ENCODE assay signal across 2 cellular contexts in the genomic region with DNA sequence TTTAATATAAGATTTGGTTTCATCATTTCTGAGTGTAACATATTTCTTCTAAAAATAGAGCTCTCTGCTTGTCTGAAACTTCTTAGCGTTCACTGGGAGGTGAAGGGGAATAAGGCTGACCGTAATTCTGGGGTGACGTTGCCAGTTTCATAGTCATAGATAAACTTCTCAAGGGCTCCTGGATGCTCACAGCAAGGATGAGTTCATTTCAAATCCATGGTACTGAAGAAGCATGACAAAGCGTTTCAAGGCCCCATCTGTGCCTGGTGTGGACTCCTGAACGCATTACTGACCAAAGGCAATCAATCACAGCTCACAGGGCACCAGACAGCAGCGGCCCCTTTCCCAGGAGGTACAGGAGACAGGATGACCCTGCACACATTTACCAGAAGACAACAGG.
TF ChIP-seq lines count a peak whose summit lies in the region.

No MANE protein-coding gene starts in this region.

TF ChIP-seq in GM23338, 12 proteins besides CTCF, POLR2A, EP300 and RAD21 (continues in another document):
- no peak for TF ChIP-seq EZH2phosphoT487 (IDR thresholded peaks at IDR 0.05; ENCODE audit: unreplicated experiment)
- TF ChIP-seq ZNF114 (CRISPR knock-in tag; IDR thresholded peaks at IDR 0.05), result no peak
- TF ChIP-seq CREB1 (CRISPR knock-in tag; IDR thresholded peaks at IDR 0.05; ENCODE audit: low read depth), result no peak
- TF ChIP-seq, protein P1, sequence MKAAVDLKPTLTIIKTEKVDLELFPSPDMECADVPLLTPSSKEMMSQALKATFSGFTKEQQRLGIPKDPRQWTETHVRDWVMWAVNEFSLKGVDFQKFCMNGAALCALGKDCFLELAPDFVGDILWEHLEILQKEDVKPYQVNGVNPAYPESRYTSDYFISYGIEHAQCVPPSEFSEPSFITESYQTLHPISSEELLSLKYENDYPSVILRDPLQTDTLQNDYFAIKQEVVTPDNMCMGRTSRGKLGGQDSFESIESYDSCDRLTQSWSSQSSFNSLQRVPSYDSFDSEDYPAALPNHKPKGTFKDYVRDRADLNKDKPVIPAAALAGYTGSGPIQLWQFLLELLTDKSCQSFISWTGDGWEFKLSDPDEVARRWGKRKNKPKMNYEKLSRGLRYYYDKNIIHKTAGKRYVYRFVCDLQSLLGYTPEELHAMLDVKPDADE (IDR thresholded peaks at IDR 0.05), result no peak
- no peak for TF ChIP-seq ZNF331 (CRISPR knock-in tag; IDR thresholded peaks at IDR 0.05; ENCODE audit: low read depth)
- no peak for TF ChIP-seq JUNB (IDR thresholded peaks at IDR 0.05; ENCODE audit: unreplicated experiment)
- no peak for TF ChIP-seq EZH2 (IDR thresholded peaks at IDR 0.05; ENCODE audit: low read depth, unreplicated experiment)
- no peak for TF ChIP-seq NANOG (IDR thresholded peaks at IDR 0.05; ENCODE audit: borderline replicate concordance)
- TF ChIP-seq STAT1 (IDR thresholded peaks at IDR 0.05; ENCODE audit: unreplicated experiment), result no peak
- TF ChIP-seq, protein P2, sequence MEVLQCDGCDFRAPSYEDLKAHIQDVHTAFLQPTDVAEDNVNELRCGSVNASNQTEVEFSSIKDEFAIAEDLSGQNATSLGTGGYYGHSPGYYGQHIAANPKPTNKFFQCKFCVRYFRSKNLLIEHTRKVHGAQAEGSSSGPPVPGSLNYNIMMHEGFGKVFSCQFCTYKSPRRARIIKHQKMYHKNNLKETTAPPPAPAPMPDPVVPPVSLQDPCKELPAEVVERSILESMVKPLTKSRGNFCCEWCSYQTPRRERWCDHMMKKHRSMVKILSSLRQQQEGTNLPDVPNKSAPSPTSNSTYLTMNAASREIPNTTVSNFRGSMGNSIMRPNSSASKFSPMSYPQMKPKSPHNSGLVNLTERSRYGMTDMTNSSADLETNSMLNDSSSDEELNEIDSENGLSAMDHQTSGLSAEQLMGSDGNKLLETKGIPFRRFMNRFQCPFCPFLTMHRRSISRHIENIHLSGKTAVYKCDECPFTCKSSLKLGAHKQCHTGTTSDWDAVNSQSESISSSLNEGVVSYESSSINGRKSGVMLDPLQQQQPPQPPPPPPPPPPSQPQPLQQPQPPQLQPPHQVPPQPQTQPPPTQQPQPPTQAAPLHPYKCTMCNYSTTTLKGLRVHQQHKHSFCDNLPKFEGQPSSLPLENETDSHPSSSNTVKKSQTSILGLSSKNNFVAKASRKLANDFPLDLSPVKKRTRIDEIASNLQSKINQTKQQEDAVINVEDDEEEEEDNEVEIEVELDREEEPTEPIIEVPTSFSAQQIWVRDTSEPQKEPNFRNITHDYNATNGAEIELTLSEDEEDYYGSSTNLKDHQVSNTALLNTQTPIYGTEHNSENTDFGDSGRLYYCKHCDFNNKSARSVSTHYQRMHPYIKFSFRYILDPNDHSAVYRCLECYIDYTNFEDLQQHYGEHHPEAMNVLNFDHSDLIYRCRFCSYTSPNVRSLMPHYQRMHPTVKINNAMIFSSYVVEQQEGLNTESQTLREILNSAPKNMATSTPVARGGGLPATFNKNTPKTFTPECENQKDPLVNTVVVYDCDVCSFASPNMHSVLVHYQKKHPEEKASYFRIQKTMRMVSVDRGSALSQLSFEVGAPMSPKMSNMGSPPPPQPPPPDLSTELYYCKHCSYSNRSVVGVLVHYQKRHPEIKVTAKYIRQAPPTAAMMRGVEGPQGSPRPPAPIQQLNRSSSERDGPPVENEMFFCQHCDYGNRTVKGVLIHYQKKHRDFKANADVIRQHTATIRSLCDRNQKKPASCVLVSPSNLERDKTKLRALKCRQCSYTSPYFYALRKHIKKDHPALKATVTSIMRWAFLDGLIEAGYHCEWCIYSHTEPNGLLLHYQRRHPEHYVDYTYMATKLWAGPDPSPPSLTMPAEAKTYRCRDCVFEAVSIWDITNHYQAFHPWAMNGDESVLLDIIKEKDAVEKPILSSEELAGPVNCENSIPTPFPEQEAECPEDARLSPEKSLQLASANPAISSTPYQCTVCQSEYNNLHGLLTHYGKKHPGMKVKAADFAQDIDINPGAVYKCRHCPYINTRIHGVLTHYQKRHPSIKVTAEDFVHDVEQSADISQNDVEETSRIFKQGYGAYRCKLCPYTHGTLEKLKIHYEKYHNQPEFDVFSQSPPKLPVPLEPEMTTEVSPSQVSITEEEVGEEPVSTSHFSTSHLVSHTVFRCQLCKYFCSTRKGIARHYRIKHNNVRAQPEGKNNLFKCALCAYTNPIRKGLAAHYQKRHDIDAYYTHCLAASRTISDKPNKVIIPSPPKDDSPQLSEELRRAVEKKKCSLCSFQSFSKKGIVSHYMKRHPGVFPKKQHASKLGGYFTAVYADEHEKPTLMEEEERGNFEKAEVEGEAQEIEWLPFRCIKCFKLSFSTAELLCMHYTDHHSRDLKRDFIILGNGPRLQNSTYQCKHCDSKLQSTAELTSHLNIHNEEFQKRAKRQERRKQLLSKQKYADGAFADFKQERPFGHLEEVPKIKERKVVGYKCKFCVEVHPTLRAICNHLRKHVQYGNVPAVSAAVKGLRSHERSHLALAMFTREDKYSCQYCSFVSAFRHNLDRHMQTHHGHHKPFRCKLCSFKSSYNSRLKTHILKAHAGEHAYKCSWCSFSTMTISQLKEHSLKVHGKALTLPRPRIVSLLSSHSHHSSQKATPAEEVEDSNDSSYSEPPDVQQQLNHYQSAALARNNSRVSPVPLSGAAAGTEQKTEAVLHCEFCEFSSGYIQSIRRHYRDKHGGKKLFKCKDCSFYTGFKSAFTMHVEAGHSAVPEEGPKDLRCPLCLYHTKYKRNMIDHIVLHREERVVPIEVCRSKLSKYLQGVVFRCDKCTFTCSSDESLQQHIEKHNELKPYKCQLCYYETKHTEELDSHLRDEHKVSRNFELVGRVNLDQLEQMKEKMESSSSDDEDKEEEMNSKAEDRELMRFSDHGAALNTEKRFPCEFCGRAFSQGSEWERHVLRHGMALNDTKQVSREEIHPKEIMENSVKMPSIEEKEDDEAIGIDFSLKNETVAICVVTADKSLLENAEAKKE (CRISPR knock-in tag; IDR thresholded peaks at IDR 0.05), result no peak
- no peak for TF ChIP-seq POLR2AphosphoS5 (IDR thresholded peaks at IDR 0.05; ENCODE audit: low read depth)

TF ChIP-seq in IMR-90, 13 proteins besides CTCF, POLR2A, EP300 and RAD21:
- 0 out of 2 replicates have a peak, but pooled peaks have one; percentile 36 for TF ChIP-seq NFE2L2 (IDR thresholded peaks at IDR 0.05; ENCODE audit: low read depth, low read length)
- no peak for TF ChIP-seq CHD1 (IDR thresholded peaks at IDR 0.05; ENCODE audit: low read depth, low read length)
